In genomic region chrX:39616098-39616729, GRCh38 we compare ENCODE assay signal across 11 cellular contexts.
A peak's percentile ranks its signal among the peaks of the same experiment; 100 is the strongest.
DNase-seq lines count a peak whose midpoint lies in the region; ATAC-seq and TF ChIP-seq lines count a peak whose summit lies in the region.
"Had no signal": no experiment of that assay in that cellular context is flagged by ENCODE, and none has a peak within 500 bp of the region (broad histone marks: within the 10 kb centered on the region; RNA-seq: fewer than 3 reads in every experiment).

No MANE protein-coding gene starts in this region.

- intact Hi-C loops in CD8-positive, alpha-beta T cell (cut with DNase I, micrococcal nuclease), result no loop called here

- peaks cover 26% of the 10 kb centered on the region for H3K27me3 Mint-ChIP-seq in activated T-cell treated with anti-CD3 and anti-CD28 coated beads, Interleukin-2, amount 50 U/mL, for 72 hours (ENCODE audit: low read depth)
- H3K27me3 Mint-ChIP-seq in activated T-cell treated with anti-CD3 and anti-CD28 coated beads, Interleukin-2, amount 50 U/mL, for 4 hours (ENCODE audit: low read depth), result no peaks in the 10 kb centered on the region
- peaks cover 44 to 58% (median 56%) of the 10 kb centered on the region in 3 donors for H3K27me3 Mint-ChIP-seq in naive B cell
- no peaks in the 10 kb centered on the region for H3K27me3 Mint-ChIP-seq in CD8-positive, alpha-beta T cell (ENCODE audit: low read depth)

- H3K9me3 ChIP-seq in CD8-positive, alpha-beta T cell (ENCODE audit: low read length), result no peaks in the 10 kb centered on the region
- H3K9me3 ChIP-seq: adrenal gland had no signal

- CTCF ChIA-PET in CD8-positive, alpha-beta T cell (lab: Charles Lee), result no interaction called here

- no peak overlapping the region for H3K4me3 ChIP-seq in CD8-positive, alpha-beta T cell (ENCODE audit: low read depth, low read length)
- H3K4me3 ChIP-seq: adrenal gland had no signal

- H3K9me3 Mint-ChIP-seq in activated T-cell treated with anti-CD3 and anti-CD28 coated beads, Interleukin-2, amount 50 U/mL, for 72 hours, result peaks cover 2 to 3% of the 10 kb centered on the region in 2 donors
- no peaks in the 10 kb centered on the region for H3K9me3 Mint-ChIP-seq in activated T-cell treated with anti-CD3 and anti-CD28 coated beads, Interleukin-2, amount 50 U/mL, for 4 hours
- H3K9me3 Mint-ChIP-seq in naive B cell, result peaks cover 2 to 21% (median 10%) of the 10 kb centered on the region in 7 donors
- no peaks in the 10 kb centered on the region for H3K9me3 Mint-ChIP-seq in CD8-positive, alpha-beta T cell

- no peaks in the 10 kb centered on the region for H3K36me3 ChIP-seq in CD8-positive, alpha-beta T cell (ENCODE audit: insufficient read depth, low read length)
- H3K36me3 ChIP-seq: adrenal gland had no signal

- H3K27ac Mint-ChIP-seq in activated T-cell treated with anti-CD3 and anti-CD28 coated beads, Interleukin-2, amount 50 U/mL, for 72 hours, result peak overlapping the region; percentile 66
- peak overlapping the region in 1 of 6 donors; percentile 68 for H3K27ac Mint-ChIP-seq in naive B cell
- no peak overlapping the region for H3K27ac Mint-ChIP-seq in CD8-positive, alpha-beta T cell
- H3K27ac Mint-ChIP-seq: immature natural killer cell had no signal

- no peak overlapping the region for H3K27ac ChIP-seq in CD8-positive, alpha-beta T cell (ENCODE audit: low read depth, low read length)
- H3K27ac ChIP-seq: adrenal gland had no signal

- no peaks in the 10 kb centered on the region for H3K27me3 ChIP-seq in CD8-positive, alpha-beta T cell (ENCODE audit: insufficient read depth, low read length)

- H3K4me1 Mint-ChIP-seq in activated T-cell treated with anti-CD3 and anti-CD28 coated beads, Interleukin-2, amount 50 U/mL, for 72 hours (ENCODE audit: low read depth), result peaks cover 38% of the 10 kb centered on the region
- peaks cover 23% of the 10 kb centered on the region for H3K4me1 Mint-ChIP-seq in activated T-cell treated with anti-CD3 and anti-CD28 coated beads, Interleukin-2, amount 50 U/mL, for 4 hours (ENCODE audit: low read depth)
- H3K4me1 Mint-ChIP-seq in naive B cell, result peaks cover 12 to 24% (median 14%) of the 10 kb centered on the region in 3 donors
- peaks cover 10% of the 10 kb centered on the region for H3K4me1 Mint-ChIP-seq in CD8-positive, alpha-beta T cell (ENCODE audit: low read depth)

- POLR2A ChIA-PET in CD8-positive, alpha-beta T cell (lab: Charles Lee), result no interaction called here

- no peak overlapping the region for H3K4me3 Mint-ChIP-seq in activated T-cell treated with anti-CD3 and anti-CD28 coated beads, Interleukin-2, amount 50 U/mL, for 72 hours
- no peak overlapping the region for H3K4me3 Mint-ChIP-seq in activated T-cell treated with anti-CD3 and anti-CD28 coated beads, Interleukin-2, amount 50 U/mL, for 4 hours
- peak overlapping the region in 1 of 8 donors; percentile 15 for H3K4me3 Mint-ChIP-seq in naive B cell
- no peak overlapping the region for H3K4me3 Mint-ChIP-seq in CD8-positive, alpha-beta T cell
- H3K4me3 Mint-ChIP-seq: immature natural killer cell had no signal

- no peak for TF ChIP-seq CTCF in CD8-positive, alpha-beta T cell (IDR thresholded peaks at IDR 0.05)

- no peak for DNase-seq in activated T-cell treated with anti-CD3 and anti-CD28 coated beads, Interleukin-2, amount 50 U/mL, for 72 hours
- DNase-seq in activated T-cell treated with anti-CD3 and anti-CD28 coated beads, Interleukin-2, amount 50 U/mL, for 4 hours, result no peak
- DNase-seq in NOMO-1 treated with DMSO at 0.1 percent for 48 hours (lab: John Stamatoyannopoulos, UW; ENCODE audit: unreplicated experiment) (peak; percentile 32), naive B cell (peak; percentile 11), globus pallidus (ENCODE audit: low spot score) (no peak), NCI-H1694 (lab: John Stamatoyannopoulos, UW) (no peak)
- no peak for DNase-seq in CD8-positive, alpha-beta T cell
- DNase-seq: adrenal gland; immature natural killer cell; stimulated activated CD4-positive, alpha-beta T cell treated with anti-CD3 and anti-CD28 coated beads, Interleukin-4, amount 100 ng/mL, for 1 hour had no signal

- no peak for ATAC-seq in activated T-cell treated with anti-CD3 and anti-CD28 coated beads, Interleukin-2, amount 50 U/mL, for 72 hours (replicated peaks in 1 of 2)
- ATAC-seq in activated T-cell treated with anti-CD3 and anti-CD28 coated beads, Interleukin-2, amount 50 U/mL, for 4 hours, result no peak
- peak; percentile 47 for ATAC-seq in GM21723 (IDR thresholded peaks at IDR 0.05; ENCODE audit: unreplicated experiment)
- peak; percentile 61 to 63 for ATAC-seq in naive B cell (ENCODE audit: low read depth in 2 of 2)
- no peak for ATAC-seq in CD8-positive, alpha-beta T cell

- H3K36me3 Mint-ChIP-seq in activated T-cell treated with anti-CD3 and anti-CD28 coated beads, Interleukin-2, amount 50 U/mL, for 72 hours (ENCODE audit: insufficient read depth in 2 of 2), result peaks cover 2 to 11% of the 10 kb centered on the region in 2 donors
- H3K36me3 Mint-ChIP-seq in activated T-cell treated with anti-CD3 and anti-CD28 coated beads, Interleukin-2, amount 50 U/mL, for 4 hours (ENCODE audit: insufficient read depth), result no peaks in the 10 kb centered on the region
- H3K36me3 Mint-ChIP-seq in naive B cell, result peaks cover 0 to 12% of the 10 kb centered on the region in 2 donors
- no peaks in the 10 kb centered on the region for H3K36me3 Mint-ChIP-seq in CD8-positive, alpha-beta T cell
- H3K36me3 Mint-ChIP-seq: immature natural killer cell had no signal

- peaks cover 6% of the 10 kb centered on the region for H3K4me1 ChIP-seq in CD8-positive, alpha-beta T cell (ENCODE audit: insufficient read depth, low read length)
- H3K4me1 ChIP-seq: adrenal gland had no signal

Comparison
In these comparisons a context has a peak if more than half of its experiments do, and no peak if none do; other contexts are left out.
1. ATAC-seq: peak in GM21723 (single experiment) and naive B cell (2 of 2); none in activated T-cell treated with anti-CD3 and anti-CD28 coated beads, Interleukin-2, amount 50 U/mL, for 72 hours (0 of 2), activated T-cell treated with anti-CD3 and anti-CD28 coated beads, Interleukin-2, amount 50 U/mL, for 4 hours (0 of 2) and CD8-positive, alpha-beta T cell (single experiment).
2. DNase-seq: peak in NOMO-1 treated with DMSO at 0.1 percent for 48 hours (single experiment) and naive B cell (single experiment); none in activated T-cell treated with anti-CD3 and anti-CD28 coated beads, Interleukin-2, amount 50 U/mL, for 72 hours (0 of 2), activated T-cell treated with anti-CD3 and anti-CD28 coated beads, Interleukin-2, amount 50 U/mL, for 4 hours (single experiment), CD8-positive, alpha-beta T cell (0 of 7), globus pallidus (single experiment) and NCI-H1694 (single experiment).